8 cellular contexts compared by ENCODE assay signal in the genomic region with DNA sequence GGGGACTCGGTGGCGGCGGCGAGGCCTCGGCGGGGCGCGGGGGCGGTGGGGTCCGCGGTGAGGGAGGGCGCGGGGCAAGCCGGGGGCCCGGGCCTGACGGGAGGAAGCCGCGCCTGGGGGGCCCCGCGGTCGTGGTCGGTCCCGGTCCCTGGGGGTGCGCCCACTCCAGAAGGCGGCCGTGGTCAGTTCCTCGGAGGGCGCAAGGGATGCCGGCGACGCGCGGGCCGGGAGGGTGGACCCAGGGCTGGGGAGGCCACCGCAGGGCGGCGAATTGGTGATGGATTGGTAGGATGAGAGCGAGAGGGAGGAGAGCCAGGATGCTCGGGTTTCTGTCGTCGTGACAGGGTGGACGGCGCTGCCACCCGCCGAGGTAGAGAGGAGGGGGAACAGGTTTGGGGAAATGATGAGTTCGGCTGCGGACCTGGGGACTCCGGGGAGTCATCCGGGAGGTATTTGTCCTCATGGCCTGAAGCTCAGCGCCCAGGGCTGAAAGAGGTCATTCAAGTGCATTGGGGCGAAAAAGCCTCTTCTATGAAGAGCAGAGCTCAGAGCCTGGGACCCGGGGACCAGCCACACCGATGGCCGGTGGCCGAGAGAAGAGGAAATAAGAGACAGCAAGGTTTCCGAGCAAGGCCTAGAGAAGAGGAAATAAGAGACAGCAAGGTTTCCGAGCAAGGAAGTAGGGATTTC. TPM values are rescaled to one million over a fixed set of nuclear protein-coding genes. Genes with fewer than 3 reads are reported as not detected.
DNase-seq lines count a peak whose midpoint lies in the region; ATAC-seq and TF ChIP-seq lines count a peak whose summit lies in the region.

No MANE protein-coding gene starts in this region.

- CTCF ChIA-PET in activated CD4-positive, alpha-beta memory T cell treated with anti-CD3 and anti-CD28 coated beads for 36 hours (lab: Charles Lee) = interaction anchor here (1.0 to 2.1 kb wide), 3 partner anchors 17 to 64 kb away, joined by 3 to 12 read pairs (median 5); partner anchors contain the start of gene DNAJC25

- POLR2A ChIA-PET in activated CD4-positive, alpha-beta memory T cell treated with anti-CD3 and anti-CD28 coated beads for 36 hours (lab: Charles Lee) = interaction anchor here (0.6 to 3.1 kb wide), 5 partner anchors 10 to 235 kb away, joined by 3 to 21 read pairs (median 6); partner anchors contain the start of genes DNAJC25 and UGCG

- DNase-seq in DMS 273 (lab: John Stamatoyannopoulos, UW; ENCODE audit: unreplicated experiment) = peak; percentile 57
- DNase-seq in DMS 273 treated with DMSO at 0.1 percent for 48 hours (lab: John Stamatoyannopoulos, UW) = no peak
- DNase-seq in HFFc6 = peak; percentile 14
- DNase-seq in NAMALWA (ENCODE audit: low spot score) = peak; percentile 41
- peak; percentile 50 for DNase-seq in activated CD4-positive, alpha-beta memory T cell treated with anti-CD3 and anti-CD28 coated beads for 36 hours
- peak; percentile 5 to 11 (median 8) for DNase-seq in effector memory CD8-positive, alpha-beta T cell
- DNase-seq in medulla oblongata (ENCODE audit: extremely low spot score) = peak; percentile 45
- DNase-seq in stimulated activated CD8-positive, alpha-beta memory T cell treated with anti-CD3 and anti-CD28 coated beads, Interleukin-7, amount 100 ng/mL, for 48 hours (ENCODE audit: extremely low read depth in 1 of 2, low read depth in 1 of 2) = peak; percentile 3 to 13

- peaks cover 7% of the 10 kb centered on the region for H3K36me3 Mint-ChIP-seq in HFFc6 (ENCODE audit: low read depth)
- H3K36me3 Mint-ChIP-seq in activated CD4-positive, alpha-beta memory T cell treated with anti-CD3 and anti-CD28 coated beads for 36 hours = peaks cover 10% of the 10 kb centered on the region
- H3K36me3 Mint-ChIP-seq in effector memory CD8-positive, alpha-beta T cell (ENCODE audit: insufficient read depth) = peaks cover 5% of the 10 kb centered on the region

- H3K9me3 Mint-ChIP-seq in HFFc6 = no peaks in the 10 kb centered on the region
- no peaks in the 10 kb centered on the region for H3K9me3 Mint-ChIP-seq in activated CD4-positive, alpha-beta memory T cell treated with anti-CD3 and anti-CD28 coated beads for 36 hours
- no peaks in the 10 kb centered on the region for H3K9me3 Mint-ChIP-seq in effector memory CD8-positive, alpha-beta T cell

- peaks cover 44% of the 10 kb centered on the region for H3K4me1 Mint-ChIP-seq in HFFc6 (ENCODE audit: low read depth)
- H3K4me1 Mint-ChIP-seq in activated CD4-positive, alpha-beta memory T cell treated with anti-CD3 and anti-CD28 coated beads for 36 hours (ENCODE audit: low read depth) = peaks cover 27% of the 10 kb centered on the region
- peaks cover 21 to 23% of the 10 kb centered on the region in 2 donors for H3K4me1 Mint-ChIP-seq in effector memory CD8-positive, alpha-beta T cell (ENCODE audit: low read depth in 2 of 2)

- no peak for TF ChIP-seq CTCF in HFFc6 (IDR thresholded peaks at IDR 0.05)

- H3K27me3 Mint-ChIP-seq in HFFc6 (ENCODE audit: insufficient read depth) = no peaks in the 10 kb centered on the region; the same call in 1 of the 2 replicates
- no peaks in the 10 kb centered on the region for H3K27me3 Mint-ChIP-seq in activated CD4-positive, alpha-beta memory T cell treated with anti-CD3 and anti-CD28 coated beads for 36 hours
- no peaks in the 10 kb centered on the region for H3K27me3 Mint-ChIP-seq in effector memory CD8-positive, alpha-beta T cell

- ATAC-seq in effector memory CD8-positive, alpha-beta T cell (replicated peaks) = peak; percentile 34

- H3K27ac Mint-ChIP-seq in HFFc6 = peak overlapping the region; percentile 87
- peak overlapping the region; percentile 92 for H3K27ac Mint-ChIP-seq in activated CD4-positive, alpha-beta memory T cell treated with anti-CD3 and anti-CD28 coated beads for 36 hours
- H3K27ac Mint-ChIP-seq in effector memory CD8-positive, alpha-beta T cell = peak overlapping the region; percentile 90

- intact Hi-C loops in activated CD4-positive, alpha-beta memory T cell treated with anti-CD3 and anti-CD28 coated beads for 36 hours (cut with micrococcal nuclease) = loop anchor here (1.0 to 2.0 kb wide), 3 partner anchors 31 to 177 kb away; partner anchors contain the start of genes DNAJC25, ECPAS and PTGR1

- H3K4me3 Mint-ChIP-seq in HFFc6 = peak overlapping the region; percentile 96
- H3K4me3 Mint-ChIP-seq in activated CD4-positive, alpha-beta memory T cell treated with anti-CD3 and anti-CD28 coated beads for 36 hours = peak overlapping the region; percentile 95
- peak overlapping the region; percentile 95 to 97 for H3K4me3 Mint-ChIP-seq in effector memory CD8-positive, alpha-beta T cell

RNA-seq across cellular contexts. Expression of gene GNG10, which starts 0.5 kb away (rescaled TPM):
- 10 to 100 TPM; 60.5 to 72.7 (median 66.0) TPM for total RNA-seq in HFFc6 (2021; fragmentation: NEBNext Ultra II Directional; extraction: Animal tissue kit (Norgen Biotek cat#: 25700))
- total RNA-seq in activated CD4-positive, alpha-beta memory T cell treated with anti-CD3 and anti-CD28 coated beads for 36 hours = 10 to 100 TPM; 21.7 to 22.1 TPM

RNA-seq across cellular contexts. Expression of gene DNAJC25, which starts 30.8 kb away (rescaled TPM):
- 10 to 100 TPM in 4 of 6 experiments, 1 to 10 TPM in 2; 9.6 to 11.5 (median 10.3) TPM for total RNA-seq in HFFc6 (2021; fragmentation: NEBNext Ultra II Directional; extraction: Animal tissue kit (Norgen Biotek cat#: 25700))
- total RNA-seq in activated CD4-positive, alpha-beta memory T cell treated with anti-CD3 and anti-CD28 coated beads for 36 hours = 1 to 10 TPM; 4.2 to 4.5 TPM
